Comparison of ENCODE assay signal across 8 cellular contexts in genomic region chr2:237421542-237422047, GRCh38. TPM values are rescaled to one million over a fixed set of nuclear protein-coding genes. Genes with fewer than 3 reads are reported as not detected.
DNase-seq lines count a peak whose midpoint lies in the region; ATAC-seq and TF ChIP-seq lines count a peak whose summit lies in the region.

No MANE protein-coding gene starts in this region.

- POLR2A ChIA-PET in GM10248 (lab: Yijun Ruan, JAX): no interaction called here
- POLR2A ChIA-PET in T-cell (lab: Charles Lee): interaction anchor here in 1 of 2 donors (0.8 kb wide), 1 partner anchor 54 kb away, joined by 3 read pairs; no protein-coding TSS in a partner anchor

- peak overlapping the region; percentile 37 to 75 (median 53) for H3K4me3 Mint-ChIP-seq in T-cell

- DNase-seq in GM10248 (ENCODE audit: extremely low spot score): peak; percentile 68
- DNase-seq in MV-4-11 (lab: John Stamatoyannopoulos, UW): peak; percentile 29
- peak; percentile 25 to 86 (median 72) for DNase-seq in T-cell
- peak; percentile 57 to 85 (median 76) for DNase-seq in adrenal gland
- peak; percentile 81 for DNase-seq in hepatocyte (ENCODE audit: low spot score)
- peak; percentile 26 for DNase-seq in retinal pigment epithelial cell (ENCODE audit: low read depth)
- DNase-seq in aorta: peak; percentile 86 to 95

- intact Hi-C loops in adrenal gland (cut with DNase I): no loop called here
- intact Hi-C loops in aorta (cut with DNase I): loop anchor here (1.0 to 5.0 kb wide), 3 partner anchors 53 to 151 kb away; no protein-coding TSS in a partner anchor

- TF ChIP-seq CTCF in GM10248 (IDR thresholded peaks at IDR 0.05; ENCODE audit: control extremely low read depth, extremely low read depth, low read depth, missing control alignments) (peak; percentile 58), adrenal gland (IDR thresholded peaks at IDR 0.05) (peak; percentile 35 to 72 (median 60)), hepatocyte (IDR thresholded peaks at IDR 0.05; ENCODE audit: poor library complexity) (peak; percentile 81), retinal pigment epithelial cell (conservative IDR thresholded peaks at IDR 0.05; ENCODE audit: low read depth, low read length) (peak; percentile 93)

- H3K4me2 ChIP-seq in hepatocyte: peak overlapping the region; percentile 65

- H4K20me1 ChIP-seq in hepatocyte (ENCODE audit: insufficient read depth, poor library complexity, severe bottlenecking): no peaks in the 10 kb centered on the region

- H3K9me2 ChIP-seq in hepatocyte (replicated peaks; ENCODE audit: insufficient read depth): no peaks in the 10 kb centered on the region

- H3K4me3 ChIP-seq in adrenal gland: peak overlapping the region in 1 of 4 donors; percentile 27
- no peak overlapping the region for H3K4me3 ChIP-seq in hepatocyte
- H3K4me3 ChIP-seq in retinal pigment epithelial cell (ENCODE audit: low read length): no peak overlapping the region
- H3K4me3 ChIP-seq in aorta (ENCODE audit: low read length in 2 of 2): no peak overlapping the region

- H3K9me3 ChIP-seq in adrenal gland (replicated peaks in 1 of 3) (no peaks in the 10 kb centered on the region), hepatocyte (ENCODE audit: low read depth) (no peaks in the 10 kb centered on the region), aorta (ENCODE audit: control insufficient read depth, low read length) (no peaks in the 10 kb centered on the region)

- no peaks in the 10 kb centered on the region for H3K79me2 ChIP-seq in hepatocyte

- CTCF ChIA-PET in GM10248 (lab: Yijun Ruan, JAX) (interaction anchor here (0.7 to 4.9 kb wide), 28 partner anchors 9 to 288 kb away, joined by 3 to 28 read pairs (median 4); no protein-coding TSS in a partner anchor), T-cell (lab: Charles Lee) (interaction anchor here (0.5 to 6.8 kb wide), 27 partner anchors 10 to 1742 kb away, joined by 3 to 70 read pairs (median 5); no protein-coding TSS in a partner anchor)

- H3K36me3 ChIP-seq in adrenal gland (replicated peaks in 1 of 2) (no peaks in the 10 kb centered on the region), hepatocyte (replicated peaks; ENCODE audit: insufficient read depth, low read depth) (no peaks in the 10 kb centered on the region), aorta (ENCODE audit: control insufficient read depth in 1 of 2, insufficient read depth in 2 of 2, low read length in 1 of 2) (no peaks in the 10 kb centered on the region)

- peak; percentile 89 to 95 (median 91) for ATAC-seq in T-cell (replicated peaks in 1 of 4)
- peak; percentile 91 for ATAC-seq in aorta (ENCODE audit: low FRiP score)
- ATAC-seq in HG03159 (IDR thresholded peaks at IDR 0.05; ENCODE audit: unreplicated experiment): no peak

- no peak overlapping the region for H3K27ac ChIP-seq in adrenal gland
- no peak overlapping the region for H3K27ac ChIP-seq in hepatocyte
- H3K27ac ChIP-seq in aorta (ENCODE audit: low read depth in 1 of 2, low read length in 2 of 2): no peak overlapping the region

- H3K27ac Mint-ChIP-seq in T-cell: peak overlapping the region; percentile 50 to 59

- no peaks in the 10 kb centered on the region for H3K9me3 Mint-ChIP-seq in T-cell

- TF ChIP-seq POLR2A in adrenal gland (IDR thresholded peaks at IDR 0.05): no peak

- peaks cover 26 to 48% (median 28%) of the 10 kb centered on the region in 3 donors for H3K4me1 Mint-ChIP-seq in T-cell

- no peaks in the 10 kb centered on the region for H3K27me3 Mint-ChIP-seq in T-cell

- peaks cover 10% of the 10 kb centered on the region for H3K27me3 ChIP-seq in adrenal gland
- no peaks in the 10 kb centered on the region for H3K27me3 ChIP-seq in hepatocyte
- H3K27me3 ChIP-seq in aorta (ENCODE audit: control insufficient read depth in 1 of 2, insufficient read depth in 2 of 2, low read length in 1 of 2): no peaks in the 10 kb centered on the region

- H3K4me1 ChIP-seq in adrenal gland (replicated peaks in 1 of 2) (peaks cover 6 to 10% of the 10 kb centered on the region in 2 donors), hepatocyte (ENCODE audit: insufficient read depth) (peaks cover 26% of the 10 kb centered on the region), aorta (ENCODE audit: control insufficient read depth in 1 of 2, insufficient read depth in 2 of 2, low read length in 2 of 2) (no peaks in the 10 kb centered on the region)

- no peak overlapping the region for H2AFZ ChIP-seq in hepatocyte

- H3K36me3 Mint-ChIP-seq in T-cell: no peaks in the 10 kb centered on the region

- WGBS in adrenal gland, 4 donors: 4 to 17% (median 10%) methylated on average over 15 to 20 of the region's 20 CpGs
- WGBS in hepatocyte (ENCODE audit: low lambda C conversion rate, missing lambda C conversion rate): 18% methylated on average over 20 of the region's 20 CpGs
- 7 to 11% methylated on average over 20 of the region's 20 CpGs for WGBS in aorta, 2 donors

RNA-seq across cellular contexts. Expression of gene COL6A3, which starts 7.6 kb away (rescaled TPM):
- total RNA-seq in T-cell (1 to 10 TPM; 1.5 to 2.9 (median 2.5) TPM), adrenal gland (10 to 100 TPM; 17.8 to 69.4 (median 43.7) TPM), hepatocyte (158 and 250 TPM in 2 replicates), aorta (100 to 1,000 TPM; 190 to 289 TPM)
- polyA plus RNA-seq in adrenal gland (10 to 100 TPM; 15.5 to 22.4 (median 19.7) TPM), hepatocyte (70.7 and 80.7 TPM in 2 replicates), aorta (10 to 100 TPM in 1 of 2 donors, 1 to 10 TPM in 1; 7.3 to 54.5 TPM)

Comparison
In these comparisons a context has a peak if more than half of its experiments do, and no peak if none do; other contexts are left out.
1. DNase-seq: peak in every context shown above with its lines; median percentile 90 in aorta; 81 in hepatocyte; 76 in adrenal gland; 72 in T-cell; 68 in GM10248; 29 in MV-4-11; 26 in retinal pigment epithelial cell.
2. RNA of gene COL6A3, which starts 7.6 kb away (total RNA-seq): 190 to 289 TPM in aorta, 158 to 250 TPM in hepatocyte and 17.8 to 69.4 TPM in adrenal gland; 1.5 to 2.9 TPM in T-cell; every median in the first group is over 4 times any median in the second.
3. intact Hi-C loops: an anchor here in aorta (1.0 to 5.0 kb wide); none called in adrenal gland.
4. Peak in every context shown above with its lines, with median percentiles within 50 percentile points of each other: CTCF ChIP-seq.